8 cellular contexts compared by ENCODE assay signal in genomic region chr12:54358945-54359761, GRCh38. TPM values are rescaled to one million over a fixed set of nuclear protein-coding genes. Genes with fewer than 3 reads are reported as not detected.
DNase-seq lines count a peak whose midpoint lies in the region; ATAC-seq, FAIRE-seq and TF ChIP-seq lines count a peak whose summit lies in the region.

No MANE protein-coding gene starts in this region.

- in situ Hi-C loops in GM13977 (cut with MboI; ENCODE audit: low pct_unique_long_range_greater_than_20kb, low sequenced_read_pairs, unreplicated experiment), result loop anchor here (25.0 kb wide), 1 partner anchor 347 kb away; the partner anchor contains the start of genes HOXC8 and HOXC9

- DNase-seq in GM13977 (ENCODE audit: low spot score) (peak; percentile 95), NCI-H146 (lab: John Stamatoyannopoulos, UW) (peak; percentile 100), T follicular helper cell (ENCODE audit: low read depth) (peak; percentile 93), amniotic stem cell (lab: John Stamatoyannopoulos, UW) (peak; percentile 98), right atrium auricular region (ENCODE audit: low spot score) (peak; percentile 99), psoas muscle (peak; percentile 96 to 98), urothelium cell line (ENCODE audit: low spot score) (peak; percentile 97)

- H3K27me3 ChIP-seq in right atrium auricular region (no peaks in the 10 kb centered on the region), psoas muscle (ENCODE audit: insufficient read depth in 3 of 3, low read length in 2 of 3) (no peaks in the 10 kb centered on the region)

- no peak for TF ChIP-seq CTCF in GM13977 (IDR thresholded peaks at IDR 0.05; ENCODE audit: extremely low read depth, insufficient read depth, missing control alignments)
- TF ChIP-seq CTCF in right atrium auricular region (IDR thresholded peaks at IDR 0.05), result no peak
- no peak for TF ChIP-seq CTCF in psoas muscle (IDR thresholded peaks at IDR 0.05)

- H3K27ac ChIP-seq in right atrium auricular region (peak overlapping the region; percentile 86 to 90), psoas muscle (peak overlapping the region; percentile 89)

- no peaks in the 10 kb centered on the region for H3K36me3 ChIP-seq in right atrium auricular region
- H3K36me3 ChIP-seq in psoas muscle (ENCODE audit: insufficient read depth in 1 of 2, low read depth in 1 of 2), result no peaks in the 10 kb centered on the region

- FAIRE-seq in urothelium cell line (lab: Jason Lieb, UNC), result peak; percentile 56

- peak overlapping the region; percentile 56 to 67 for H3K4me3 ChIP-seq in right atrium auricular region
- H3K4me3 ChIP-seq in psoas muscle, result peak overlapping the region; percentile 65

- peaks cover 0 to 29% of the 10 kb centered on the region in 2 donors for H3K4me1 ChIP-seq in right atrium auricular region
- peaks cover 14% of the 10 kb centered on the region for H3K4me1 ChIP-seq in psoas muscle

- WGBS in psoas muscle, 3 donors, result 1 to 2% (median 2%) methylated on average over 35 to 40 of the region's 40 CpGs

- ATAC-seq in HG02870 (IDR thresholded peaks at IDR 0.05; ENCODE audit: unreplicated experiment), result peak; percentile 98
- ATAC-seq in psoas muscle, result peak; percentile 95

- H3K9me3 ChIP-seq in right atrium auricular region (no peaks in the 10 kb centered on the region), psoas muscle (no peaks in the 10 kb centered on the region)

- intact Hi-C loops in psoas muscle (cut with DNase I), result loop anchor here in 1 of 2 donors (5.0 kb wide), 1 partner anchor 372 kb away; the partner anchor contains the start of gene HOXC10

RNA-seq across cellular contexts. Expression of gene GPR84, which starts 5.1 kb away (rescaled TPM):
- total RNA-seq in right atrium auricular region (under 1 TPM in 1 of 2 donors, not detected in 1; 0.43 TPM), psoas muscle (under 1 TPM in 1 of 4 donors, not detected in 3; 0.40 TPM)
- under 1 TPM in 1 of 3 donors, not detected in 2; 0.16 TPM for polyA plus RNA-seq in psoas muscle

RNA-seq across cellular contexts. Expression of gene ZNF385A, which starts 25.4 kb away (rescaled TPM):
- total RNA-seq in right atrium auricular region (10 to 100 TPM in 1 of 2 donors, 1 to 10 TPM in 1; 6.7 to 12.7 TPM), psoas muscle (10 to 100 TPM; 25.5 to 85.8 (median 68.9) TPM)
- 10 to 100 TPM in 2 of 3 donors, 1 to 10 TPM in 1; 4.9 to 28.0 (median 24.5) TPM for polyA plus RNA-seq in psoas muscle

RNA-seq across cellular contexts. Expression of gene COPZ1, which starts 34.2 kb away (rescaled TPM):
- 100 to 1,000 TPM in 1 of 2 donors, 10 to 100 TPM in 1; 79.2 to 154 TPM for total RNA-seq in right atrium auricular region
- total RNA-seq in psoas muscle, result 100 to 1,000 TPM in 1 of 4 donors, 10 to 100 TPM in 3; 84.4 to 102 (median 93.0) TPM
- 100 to 1,000 TPM in 1 of 3 donors, 10 to 100 TPM in 2; 77.8 to 131 (median 86.6) TPM for polyA plus RNA-seq in psoas muscle

RNA-seq across cellular contexts. Expression of gene NFE2, which starts 58.3 kb away (rescaled TPM):
- total RNA-seq in right atrium auricular region (1 to 10 TPM; 1.1 to 2.9 TPM), psoas muscle (1 to 10 TPM in 1 of 4 donors, under 1 TPM in 3; 0.30 to 1.6 (median 0.50) TPM)
- polyA plus RNA-seq in psoas muscle, result under 1 TPM; 0.10 to 0.26 (median 0.18) TPM

RNA-seq across cellular contexts. Expression of gene ITGA5, which starts 59.9 kb away (rescaled TPM):
- total RNA-seq in right atrium auricular region, result 100 to 1,000 TPM in 1 of 2 donors, 10 to 100 TPM in 1; 80.5 to 144 TPM
- total RNA-seq in psoas muscle, result 10 to 100 TPM; 24.0 to 80.3 (median 41.9) TPM
- 100 to 1,000 TPM in 1 of 3 donors, 10 to 100 TPM in 2; 13.7 to 244 (median 39.7) TPM for polyA plus RNA-seq in psoas muscle

Comparison
In these comparisons a context has a peak if more than half of its experiments do, and no peak if none do; other contexts are left out.
1. Peak in every context shown above with its lines: DNase-seq, ATAC-seq, H3K4me3 ChIP-seq and H3K27ac ChIP-seq.